In the genomic region with DNA sequence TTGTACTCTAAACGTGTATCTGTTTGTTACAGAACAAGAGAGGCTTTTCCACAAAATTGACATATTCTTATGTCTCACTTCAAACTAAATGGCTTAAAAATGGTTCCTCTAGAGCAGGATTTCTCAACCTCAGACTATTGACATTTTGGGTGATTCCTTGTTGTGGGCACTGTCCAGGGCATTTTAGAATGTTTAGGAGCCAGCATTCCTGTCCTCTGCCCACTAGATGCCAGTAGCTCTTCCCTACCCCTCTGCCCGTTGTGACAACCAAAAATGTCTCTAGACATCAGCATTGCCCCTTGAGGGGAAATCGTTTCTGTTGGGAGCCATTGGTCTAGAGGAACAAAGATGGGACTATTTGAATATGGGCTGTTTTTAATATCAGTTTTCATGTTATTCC, we compare ENCODE assay signal across 14 cellular contexts. TPM values are rescaled to one million over a fixed set of nuclear protein-coding genes. Genes with fewer than 3 reads are reported as not detected.
DNase-seq lines count a peak whose midpoint lies in the region; ATAC-seq, FAIRE-seq and TF ChIP-seq lines count a peak whose summit lies in the region.
"Had no signal": no experiment of that assay in that cellular context is flagged by ENCODE, and none has a peak within 500 bp of the region (broad histone marks: within the 10 kb centered on the region; RNA-seq: fewer than 3 reads in every experiment).

No MANE protein-coding gene starts in this region.

- no peak for TF ChIP-seq CTCF in HepG2 (CRISPR knock-in tag; IDR thresholded peaks at IDR 0.05)

- no peak for TF ChIP-seq POLR2A in HepG2 (IDR thresholded peaks at IDR 0.05; ENCODE audit: insufficient read depth in 1 of 2, low read depth in 2 of 2, low read length in 2 of 2)

- ATAC-seq in activated T-helper 17 cell treated with anti-CD3 and anti-CD28 coated beads, Interleukin-2, amount 50 U/mL, for 72 hours (replicated peaks): no peak
- ATAC-seq in HepG2 (no peak), GM21576 (IDR thresholded peaks at IDR 0.05; ENCODE audit: unreplicated experiment) (no peak), HG03378 (IDR thresholded peaks at IDR 0.05; ENCODE audit: unreplicated experiment) (no peak)
- ATAC-seq: A549 had no signal

- H3K4me1 Mint-ChIP-seq in activated CD4-positive, alpha-beta T cell treated with anti-CD3 and anti-CD28 coated beads, Interleukin-2, amount 10 ng/mL, durations not matched to agents 24 days and 14 days: peaks cover 74% of the 10 kb centered on the region
- peaks cover 74% of the 10 kb centered on the region for H3K4me1 Mint-ChIP-seq in activated T-helper 17 cell treated with anti-CD3 and anti-CD28 coated beads, Interleukin-2, amount 50 U/mL, for 72 hours

- peaks cover 49% of the 10 kb centered on the region for H3K36me3 Mint-ChIP-seq in activated CD4-positive, alpha-beta T cell treated with anti-CD3 and anti-CD28 coated beads, Interleukin-2, amount 10 ng/mL, durations not matched to agents 24 days and 14 days (ENCODE audit: low read depth)
- peaks cover 94% of the 10 kb centered on the region for H3K36me3 Mint-ChIP-seq in activated T-helper 17 cell treated with anti-CD3 and anti-CD28 coated beads, Interleukin-2, amount 50 U/mL, for 72 hours (ENCODE audit: low read depth)

- H3K9me3 ChIP-seq in HepG2 (ENCODE audit: low read length): no peaks in the 10 kb centered on the region
- H3K9me3 ChIP-seq: A549, adrenal gland had no signal

- peaks cover 85% of the 10 kb centered on the region for H3K4me1 ChIP-seq in HepG2 (ENCODE audit: insufficient read depth, low read length)

- POLR2A ChIA-PET in HepG2 (lab: Yijun Ruan, JAX): interaction anchor here (1.1 to 5.7 kb wide), 8 partner anchors 9 to 77 kb away, joined by 4 to 56 read pairs (median 6); a partner anchor contains a TSS

- 90% methylated on average over 3 of the region's 3 CpGs for WGBS in HepG2 (ENCODE audit: low lambda C conversion rate)

- H3K9ac ChIP-seq in HepG2 (ENCODE audit: insufficient read depth, low read depth, low read length): peak overlapping the region; percentile 48

- no peak for TF ChIP-seq RAD21 in HepG2 (CRISPR knock-in tag; IDR thresholded peaks at IDR 0.05)

- H3K4me3 ChIP-seq in HepG2 (replicated peaks in 1 of 3; ENCODE audit: insufficient read depth in 1 of 3, low read depth in 2 of 3, low read length in 3 of 3): peak overlapping the region in 1 of 3 experiments; percentile 29; a peak in 1 of 6 replicates
- H3K4me3 ChIP-seq: A549 had no signal

- no peak for TF ChIP-seq EP300 in HepG2 (IDR thresholded peaks at IDR 0.05; ENCODE audit: low read depth in 2 of 2, low read length in 2 of 2)
- TF ChIP-seq EP300 in HepG2 (CRISPR knock-in tag; IDR thresholded peaks at IDR 0.05; ENCODE audit: borderline replicate concordance): no peak

- intact Hi-C loops in activated CD4-positive, alpha-beta T cell treated with anti-CD3 and anti-CD28 coated beads, Interleukin-2, amount 10 ng/mL, durations not matched to agents 24 days and 14 days (cut with micrococcal nuclease): no loop called here
- intact Hi-C loops in HepG2 (cut with micrococcal nuclease; ENCODE audit: unreplicated experiment): no loop called here

- H3K27me3 Mint-ChIP-seq in activated CD4-positive, alpha-beta T cell treated with anti-CD3 and anti-CD28 coated beads, Interleukin-2, amount 10 ng/mL, durations not matched to agents 24 days and 14 days: no peaks in the 10 kb centered on the region
- no peaks in the 10 kb centered on the region for H3K27me3 Mint-ChIP-seq in activated T-helper 17 cell treated with anti-CD3 and anti-CD28 coated beads, Interleukin-2, amount 50 U/mL, for 72 hours

- peak overlapping the region; percentile 69 for H3K4me2 ChIP-seq in HepG2 (ENCODE audit: low read depth, low read length)

- no peaks in the 10 kb centered on the region for H4K20me1 ChIP-seq in HepG2 (ENCODE audit: insufficient read depth, low read length)

- H3K4me3 Mint-ChIP-seq in activated CD4-positive, alpha-beta T cell treated with anti-CD3 and anti-CD28 coated beads, Interleukin-2, amount 10 ng/mL, durations not matched to agents 24 days and 14 days: peak overlapping the region; percentile 87
- peak overlapping the region; percentile 86 for H3K4me3 Mint-ChIP-seq in activated T-helper 17 cell treated with anti-CD3 and anti-CD28 coated beads, Interleukin-2, amount 50 U/mL, for 72 hours

- H3K27ac ChIP-seq in HepG2 (ENCODE audit: extremely low read length, insufficient read depth, low read length) (peak overlapping the region; percentile 92), substantia nigra (ENCODE audit: low read depth, low read length, poor library complexity, severe bottlenecking) (peak overlapping the region; percentile 73)
- H3K27ac ChIP-seq: A549, VCaP had no signal

- no peak for DNase-seq in activated CD4-positive, alpha-beta T cell treated with anti-CD3 and anti-CD28 coated beads, Interleukin-2, amount 10 ng/mL, durations not matched to agents 24 days and 14 days
- no peak for DNase-seq in activated CD4-positive, alpha-beta T cell treated with anti-CD3 and anti-CD28 coated beads for 1 hour
- DNase-seq in HepG2 (ENCODE audit: low spot score) (no peak), substantia nigra (lab: John Stamatoyannopoulos, UW) (no peak), DMS79 (lab: John Stamatoyannopoulos, UW) (no peak)
- DNase-seq: DMS79 treated with DMSO at 0.1 percent for 48 hours, NCI-H446 had no signal

- BruUV-seq in HepG2 (replicated peaks; lab: Mats Ljungman, UMichigan): no TSS peak

- H3K79me2 ChIP-seq in HepG2 (ENCODE audit: insufficient read depth, low read length): peaks cover 62% of the 10 kb centered on the region

- H3K9me3 Mint-ChIP-seq in activated CD4-positive, alpha-beta T cell treated with anti-CD3 and anti-CD28 coated beads, Interleukin-2, amount 10 ng/mL, durations not matched to agents 24 days and 14 days: no peaks in the 10 kb centered on the region
- H3K9me3 Mint-ChIP-seq in activated T-helper 17 cell treated with anti-CD3 and anti-CD28 coated beads, Interleukin-2, amount 50 U/mL, for 72 hours: no peaks in the 10 kb centered on the region

- FAIRE-seq in HepG2 (lab: Jason Lieb, UNC): no peak
- FAIRE-seq: A549, endometrium had no signal

- CTCF ChIA-PET in HepG2 (lab: Yijun Ruan, JAX; ENCODE audit: low intra/inter-chr PET ratio, low total read pairs): no interaction called here

- no peaks in the 10 kb centered on the region for H3K36me3 ChIP-seq in HepG2 (replicated peaks in 1 of 2; ENCODE audit: control insufficient read depth in 1 of 2, insufficient read depth in 2 of 2, low read length in 2 of 2)
- H3K36me3 ChIP-seq: adrenal gland had no signal

- in situ Hi-C loops in HepG2 (cut with HindIII; ENCODE audit: extremely low pct_ligation_motif_present, low pct_unique_long_range_greater_than_20kb): no loop called here

- H3K27me3 ChIP-seq in HepG2 (ENCODE audit: control insufficient read depth in 1 of 2, insufficient read depth in 2 of 2, low read length in 2 of 2): no peaks in the 10 kb centered on the region
- H3K27me3 ChIP-seq: adrenal gland had no signal

- no peak overlapping the region for H2AFZ ChIP-seq in HepG2 (ENCODE audit: low read length)

- H3K27ac Mint-ChIP-seq in activated CD4-positive, alpha-beta T cell treated with anti-CD3 and anti-CD28 coated beads, Interleukin-2, amount 10 ng/mL, durations not matched to agents 24 days and 14 days: peak overlapping the region; percentile 88
- peak overlapping the region; percentile 90 for H3K27ac Mint-ChIP-seq in activated T-helper 17 cell treated with anti-CD3 and anti-CD28 coated beads, Interleukin-2, amount 50 U/mL, for 72 hours

RNA-seq across cellular contexts. Expression of a gene that starts 17.3 kb away (rescaled TPM):
- total RNA-seq in activated CD4-positive, alpha-beta T cell treated with anti-CD3 and anti-CD28 coated beads, Interleukin-2, amount 10 ng/mL, durations not matched to agents 24 days and 14 days: 156 and 157 TPM in 2 replicates
- total RNA-seq in activated T-helper 17 cell treated with anti-CD3 and anti-CD28 coated beads, Interleukin-2, amount 50 U/mL, for 72 hours: 100 to 1,000 TPM; 219 to 280 TPM
- total RNA-seq in HepG2 (2016; rRNA removed; fragmentation: Illumina TruSeq; extraction: Trizol): 19.0 and 21.2 TPM in 2 replicates
- total RNA-seq in HepG2 (2016; cell fraction: cytosol; rRNA removed; fragmentation: Illumina TruSeq; extraction: Trizol; ENCODE audit: low read depth): 3.7 and 4.1 TPM in 2 replicates
- 17.0 and 17.7 TPM in 2 replicates for total RNA-seq in HepG2 (2016; cell fraction: insoluble cytoplasmic fraction; rRNA removed; fragmentation: Illumina TruSeq; extraction: Trizol)
- total RNA-seq in HepG2 (2016; cell fraction: membrane; rRNA removed; fragmentation: Illumina TruSeq; extraction: Trizol): 9.4 and 9.9 TPM in 2 replicates
- total RNA-seq in HepG2 (2016; cell fraction: nucleus; rRNA removed; fragmentation: Illumina TruSeq; extraction: Trizol): 12.5 and 12.6 TPM in 2 replicates
- polyA plus RNA-seq in HepG2 (2011; rRNA removed): 22.3 and 22.5 TPM in 2 replicates
- 19.5 and 21.2 TPM in 2 replicates for polyA plus RNA-seq in HepG2 (2011; cell fraction: cytosol; rRNA removed)
- polyA plus RNA-seq in HepG2 (2011; cell fraction: nucleus; rRNA removed): 14.7 and 15.6 TPM in 2 replicates
- polyA plus RNA-seq in HepG2 (2012): 22.4 and 36.2 TPM in 2 replicates
- polyA plus RNA-seq in HepG2 (2016; cell fraction: cytosol; fragmentation: Illumina TruSeq; extraction: Trizol; ENCODE audit: low read depth): 2.5 and 2.8 TPM in 2 replicates
- polyA plus RNA-seq in HepG2 (2016; cell fraction: insoluble cytoplasmic fraction; fragmentation: Illumina TruSeq; extraction: Trizol; ENCODE audit: low read depth): 24.0 and 32.1 TPM in 2 replicates
- 10.0 and 10.2 TPM in 2 replicates for polyA plus RNA-seq in HepG2 (2016; cell fraction: membrane; fragmentation: Illumina TruSeq; extraction: Trizol; ENCODE audit: low read depth)
- polyA plus RNA-seq in HepG2 (2016; cell fraction: nucleus; fragmentation: Illumina TruSeq; extraction: Trizol; ENCODE audit: insufficient read depth, low read depth): 29.2 and 32.0 TPM in 2 replicates
- polyA minus RNA-seq in HepG2 (2011; rRNA and poly(A)+ RNA removed; ENCODE audit: low replicate concordance): 14.4 and 37.7 TPM in 2 replicates
- 14.2 and 14.6 TPM in 2 replicates for polyA minus RNA-seq in HepG2 (2011; cell fraction: cytosol; rRNA and poly(A)+ RNA removed)
- 12.0 and 16.8 TPM in 2 replicates for polyA minus RNA-seq in HepG2 (2011; cell fraction: nucleus; rRNA and poly(A)+ RNA removed)

RNA-seq across cellular contexts. Expression of a gene that starts 59.4 kb away (rescaled TPM):
- total RNA-seq in activated CD4-positive, alpha-beta T cell treated with anti-CD3 and anti-CD28 coated beads, Interleukin-2, amount 10 ng/mL, durations not matched to agents 24 days and 14 days: 5.5 and 6.3 TPM in 2 replicates
- total RNA-seq in activated T-helper 17 cell treated with anti-CD3 and anti-CD28 coated beads, Interleukin-2, amount 50 U/mL, for 72 hours: 1 to 10 TPM; 2.8 to 3.3 TPM
- total RNA-seq in HepG2 (2016; rRNA removed; fragmentation: Illumina TruSeq; extraction: Trizol): 7.7 and 10.8 TPM in 2 replicates
- 1.2 and 2.3 TPM in 2 replicates for total RNA-seq in HepG2 (2016; cell fraction: cytosol; rRNA removed; fragmentation: Illumina TruSeq; extraction: Trizol; ENCODE audit: low read depth)
- total RNA-seq in HepG2 (2016; cell fraction: insoluble cytoplasmic fraction; rRNA removed; fragmentation: Illumina TruSeq; extraction: Trizol): 7.8 and 10.0 TPM in 2 replicates
- 6.5 and 6.8 TPM in 2 replicates for total RNA-seq in HepG2 (2016; cell fraction: membrane; rRNA removed; fragmentation: Illumina TruSeq; extraction: Trizol)
- 7.1 TPM in 2 replicates for total RNA-seq in HepG2 (2016; cell fraction: nucleus; rRNA removed; fragmentation: Illumina TruSeq; extraction: Trizol)
- 4.6 and 4.9 TPM in 2 replicates for polyA plus RNA-seq in HepG2 (2011; rRNA removed)
- polyA plus RNA-seq in HepG2 (2011; cell fraction: cytosol; rRNA removed): 2.2 and 3.9 TPM in 2 replicates
- polyA plus RNA-seq in HepG2 (2011; cell fraction: nucleus; rRNA removed): 2.4 and 3.6 TPM in 2 replicates
- 6.1 and 7.8 TPM in 2 replicates for polyA plus RNA-seq in HepG2 (2012)
- 1.3 and 1.9 TPM in 2 replicates for polyA plus RNA-seq in HepG2 (2016; cell fraction: cytosol; fragmentation: Illumina TruSeq; extraction: Trizol; ENCODE audit: low read depth)
- polyA plus RNA-seq in HepG2 (2016; cell fraction: insoluble cytoplasmic fraction; fragmentation: Illumina TruSeq; extraction: Trizol; ENCODE audit: low read depth): 8.4 and 8.8 TPM in 2 replicates
- 3.3 and 3.5 TPM in 2 replicates for polyA plus RNA-seq in HepG2 (2016; cell fraction: membrane; fragmentation: Illumina TruSeq; extraction: Trizol; ENCODE audit: low read depth)
- polyA plus RNA-seq in HepG2 (2016; cell fraction: nucleus; fragmentation: Illumina TruSeq; extraction: Trizol; ENCODE audit: insufficient read depth, low read depth): 7.3 and 8.2 TPM in 2 replicates
- polyA minus RNA-seq in HepG2 (2011; rRNA and poly(A)+ RNA removed; ENCODE audit: low replicate concordance): 0.75 and 2.9 TPM in 2 replicates
- 4.3 and 5.0 TPM in 2 replicates for polyA minus RNA-seq in HepG2 (2011; cell fraction: cytosol; rRNA and poly(A)+ RNA removed)
- polyA minus RNA-seq in HepG2 (2011; cell fraction: nucleus; rRNA and poly(A)+ RNA removed): 11.3 and 17.8 TPM in 2 replicates
